17 cellular contexts compared by ENCODE assay signal in the genomic region with DNA sequence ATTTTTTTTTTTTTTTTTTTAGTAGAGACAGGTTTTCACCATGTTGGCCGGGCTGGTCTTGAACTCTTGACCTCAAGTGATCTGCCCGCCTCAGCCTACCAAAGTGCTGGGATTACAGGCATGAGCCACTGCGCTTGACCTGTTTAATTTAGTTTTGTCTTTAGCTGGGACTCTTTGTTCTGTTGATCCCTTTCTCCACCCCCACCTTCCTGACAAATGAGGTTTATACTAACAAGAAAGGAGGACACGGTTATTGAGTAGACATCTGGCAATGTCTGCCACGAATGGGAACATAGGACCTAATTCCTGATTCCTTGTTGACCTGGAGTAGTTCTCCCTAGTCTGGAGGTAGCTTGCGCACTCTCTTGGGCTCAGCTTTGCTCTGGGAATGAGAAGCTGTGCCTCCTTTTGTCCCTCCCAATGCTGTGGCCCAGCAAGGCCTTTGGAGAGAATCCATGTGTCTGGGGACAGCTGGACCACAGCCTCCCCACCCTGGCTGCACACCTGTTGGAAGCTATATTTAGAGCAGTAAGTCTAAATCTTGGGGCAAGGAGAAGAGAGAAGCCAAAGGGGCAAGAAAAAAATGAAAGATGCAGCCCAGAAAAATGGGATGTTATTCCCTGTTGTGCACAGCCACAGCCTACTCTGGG. TPM values are rescaled to one million over a fixed set of nuclear protein-coding genes. Genes with fewer than 3 reads are reported as not detected.
A peak's percentile ranks its signal among the peaks of the same experiment; 100 is the strongest.
DNase-seq lines count a peak whose midpoint lies in the region; ATAC-seq and TF ChIP-seq lines count a peak whose summit lies in the region.
"Had no signal": no experiment of that assay in that cellular context is flagged by ENCODE, and none has a peak within 500 bp of the region (broad histone marks: within the 10 kb centered on the region; RNA-seq: fewer than 3 reads in every experiment).

No MANE protein-coding gene starts in this region.

- H3K4me3 Mint-ChIP-seq in GM23338, result no peak overlapping the region
- H3K4me3 Mint-ChIP-seq: CD8-positive, alpha-beta memory T cell; HFFc6 had no signal

- H3K27me3 ChIP-seq in GM23338 (ENCODE audit: insufficient read depth) (no peaks in the 10 kb centered on the region), WERI-Rb-1 (ENCODE audit: insufficient read depth, low read depth, severe bottlenecking) (no peaks in the 10 kb centered on the region), psoas muscle (ENCODE audit: insufficient read depth in 3 of 3, low read length in 2 of 3) (no peaks in the 10 kb centered on the region), left lung (peaks cover 0 to 3% of the 10 kb centered on the region in 2 donors), upper lobe of right lung (no peaks in the 10 kb centered on the region)
- H3K27me3 ChIP-seq: BLaER1 had no signal

- no peaks in the 10 kb centered on the region for H3K9me2 ChIP-seq in GM23338 (ENCODE audit: insufficient read depth)

- no peaks in the 10 kb centered on the region for H3K36me3 Mint-ChIP-seq in GM23338 (ENCODE audit: low read depth)
- H3K36me3 Mint-ChIP-seq: CD8-positive, alpha-beta memory T cell had no signal

- no peaks in the 10 kb centered on the region for H3K9me3 ChIP-seq in WERI-Rb-1 (ENCODE audit: severe bottlenecking)
- no peaks in the 10 kb centered on the region for H3K9me3 ChIP-seq in psoas muscle
- H3K9me3 ChIP-seq in left lung, result no peaks in the 10 kb centered on the region
- no peaks in the 10 kb centered on the region for H3K9me3 ChIP-seq in upper lobe of right lung
- H3K9me3 ChIP-seq: BLaER1, Caco-2, HAP-1 had no signal

- no peaks in the 10 kb centered on the region for H3F3A ChIP-seq in GM23338 (replicated peaks; ENCODE audit: low read depth)

- DNase-seq in GM23338 (ENCODE audit: low spot score) (no peak), NCI-H82 (lab: John Stamatoyannopoulos, UW) (peak; percentile 89), WERI-Rb-1 (peak; percentile 74), psoas muscle (peak; percentile 48 to 72), left lung (no peak), NCI-H1417 treated with DMSO at 0.1 percent for 48 hours (lab: John Stamatoyannopoulos, UW) (no peak), upper lobe of right lung (no peak)
- DNase-seq: 8988T; AML-193; Caco-2; CD8-positive, alpha-beta memory T cell; DMS79; HFFc6 had no signal

- no peak overlapping the region for H3K4me2 ChIP-seq in GM23338
- H3K4me2 ChIP-seq: BLaER1 had no signal

- no peaks in the 10 kb centered on the region for H3K27me3 Mint-ChIP-seq in GM23338 (ENCODE audit: insufficient read depth, low read depth, poor library complexity)

- no peaks in the 10 kb centered on the region for H4K20me1 ChIP-seq in GM23338 (replicated peaks; ENCODE audit: insufficient read depth)
- H4K20me1 ChIP-seq: BLaER1 had no signal

- H3K27ac Mint-ChIP-seq in GM23338, result no peak overlapping the region
- H3K27ac Mint-ChIP-seq: HFFc6 had no signal

- WGBS in psoas muscle, 3 donors, result 25 to 59% (median 34%) methylated on average over 6 of the region's 6 CpGs

- H3K4me1 Mint-ChIP-seq in GM23338, result peaks cover 16% of the 10 kb centered on the region; the same call in 2 of the 3 replicates

- H3K27ac ChIP-seq in GM23338 (ENCODE audit: low read depth) (no peak overlapping the region), WERI-Rb-1 (peak overlapping the region; percentile 90), psoas muscle (peak overlapping the region; percentile 91), left lung (no peak overlapping the region), upper lobe of right lung (no peak overlapping the region)
- H3K27ac ChIP-seq: BLaER1 had no signal

- TF ChIP-seq CTCF in GM23338 (conservative IDR thresholded peaks at IDR 0.05; ENCODE audit: low read depth in 2 of 2), result no peak
- no peak for TF ChIP-seq CTCF in WERI-Rb-1 (IDR thresholded peaks at IDR 0.05; ENCODE audit: low read depth, low read length)
- TF ChIP-seq CTCF in psoas muscle (IDR thresholded peaks at IDR 0.05), result no peak
- TF ChIP-seq CTCF in left lung (IDR thresholded peaks at IDR 0.05), result no peak
- TF ChIP-seq CTCF in upper lobe of right lung (IDR thresholded peaks at IDR 0.05), result no peak

- H3K79me2 ChIP-seq in GM23338 (replicated peaks; ENCODE audit: insufficient read depth), result no peaks in the 10 kb centered on the region

- intact Hi-C loops in psoas muscle (cut with DNase I), result loop anchor here (1.0 to 2.0 kb wide), 2 partner anchors 36 kb away; no protein-coding TSS in a partner anchor
- intact Hi-C loops in left lung (cut with DNase I), result no loop called here
- intact Hi-C loops in upper lobe of right lung (cut with DNase I), result no loop called here

- ATAC-seq in GM23338 (no peak), psoas muscle (peak; percentile 79 to 87 (median 80)), left lung (no peak), GM21786 (IDR thresholded peaks at IDR 0.05; ENCODE audit: unreplicated experiment) (no peak), upper lobe of right lung (no peak)
- ATAC-seq: GM12878 had no signal

- no peaks in the 10 kb centered on the region for H3K36me3 ChIP-seq in GM23338 (ENCODE audit: insufficient read depth)
- H3K36me3 ChIP-seq in WERI-Rb-1, result no peaks in the 10 kb centered on the region
- no peaks in the 10 kb centered on the region for H3K36me3 ChIP-seq in psoas muscle (ENCODE audit: insufficient read depth in 1 of 2, low read depth in 1 of 2)
- no peaks in the 10 kb centered on the region for H3K36me3 ChIP-seq in left lung
- H3K36me3 ChIP-seq in upper lobe of right lung, result no peaks in the 10 kb centered on the region
- H3K36me3 ChIP-seq: BLaER1, HAP-1 had no signal

- H3K4me3 ChIP-seq in GM23338 (no peak overlapping the region), WERI-Rb-1 (ENCODE audit: low read depth, low read length) (no peak overlapping the region), psoas muscle (peak overlapping the region; percentile 13), left lung (no peak overlapping the region), upper lobe of right lung (no peak overlapping the region)
- H3K4me3 ChIP-seq: BLaER1, GM12878, HAP-1 had no signal

- no peaks in the 10 kb centered on the region for H3K4me1 ChIP-seq in GM23338 (ENCODE audit: insufficient read depth)
- peaks cover 33% of the 10 kb centered on the region for H3K4me1 ChIP-seq in psoas muscle
- no peaks in the 10 kb centered on the region for H3K4me1 ChIP-seq in left lung
- H3K4me1 ChIP-seq in upper lobe of right lung, result no peaks in the 10 kb centered on the region
- H3K4me1 ChIP-seq: Caco-2, HAP-1 had no signal

- no peaks in the 10 kb centered on the region for H3K9me3 Mint-ChIP-seq in GM23338
- H3K9me3 Mint-ChIP-seq: CD8-positive, alpha-beta memory T cell; HFFc6 had no signal

- H2AFZ ChIP-seq in GM23338, result peak overlapping the region; percentile 32; the same call in 1 of the 2 replicates

TF ChIP-seq in GM23338, 12 proteins besides CTCF, POLR2A, EP300 and RAD21:
- TF ChIP-seq ZNF114 (CRISPR knock-in tag; IDR thresholded peaks at IDR 0.05) (no peak), EZH2 (IDR thresholded peaks at IDR 0.05; ENCODE audit: low read depth, unreplicated experiment) (no peak)
TF ChIP-seq in GM23338: peak in this region for 0.

RNA-seq across cellular contexts. Expression of a gene that starts 53.2 kb away (rescaled TPM):
- 57.0 and 57.3 TPM in 2 replicates for total RNA-seq in GM23338 (2014; rRNA removed; shearing (Covaris generic))
- 21.5 and 25.0 TPM in 2 replicates for polyA plus RNA-seq in GM23338 (2016; fragmentation: Nextera tagmentation; extraction: Ambion mirVana)
- 10 to 100 TPM in 3 of 4 donors, 1 to 10 TPM in 1; 7.9 to 13.6 (median 10.5) TPM for total RNA-seq in psoas muscle
- polyA plus RNA-seq in psoas muscle, result 10 to 100 TPM; 10.4 to 14.2 (median 12.0) TPM
- total RNA-seq in left lung, result 10 to 100 TPM; 54.8 to 89.6 TPM
- 74.2 TPM for total RNA-seq in upper lobe of right lung

Comparison
In these comparisons a context has a peak if more than half of its experiments do, and no peak if none do; other contexts are left out.
1. ATAC-seq: peak in psoas muscle (4 of 4); none in GM23338 (single experiment), left lung (single experiment), GM21786 (single experiment) and upper lobe of right lung (single experiment).
2. DNase-seq: peak in NCI-H82 (single experiment), WERI-Rb-1 (single experiment) and psoas muscle (2 of 2); none in GM23338 (single experiment), left lung (0 of 2), NCI-H1417 treated with DMSO at 0.1 percent for 48 hours (single experiment) and upper lobe of right lung (single experiment).
3. H3K27ac ChIP-seq: peak in WERI-Rb-1 (single experiment) and psoas muscle (single experiment); none in GM23338 (single experiment), left lung (0 of 2) and upper lobe of right lung (single experiment).
4. intact Hi-C loops: an anchor here in psoas muscle (1.0 to 2.0 kb wide); none called in left lung and upper lobe of right lung.